26 cellular contexts compared by ENCODE assay signal in the genomic region with DNA sequence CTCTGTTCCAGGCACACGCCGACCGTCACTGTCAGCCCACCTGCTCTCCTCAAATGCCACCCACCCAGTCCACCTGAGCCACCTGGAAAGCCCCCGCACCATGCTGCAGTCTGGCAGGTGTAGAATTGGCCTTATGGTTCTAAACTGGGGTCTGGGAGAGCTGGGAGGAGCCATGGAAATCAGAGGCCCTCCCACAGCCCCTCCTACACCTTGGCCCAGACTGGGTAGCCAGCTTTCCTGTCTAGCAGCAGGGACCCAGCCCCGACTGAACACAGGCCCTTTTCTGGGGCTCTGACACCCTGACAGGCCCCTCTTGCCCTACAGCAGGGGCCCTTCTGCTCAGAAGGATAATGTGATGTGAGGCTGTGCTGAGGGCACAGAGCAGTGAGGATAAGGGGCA. TPM values are rescaled to one million over a fixed set of nuclear protein-coding genes. Genes with fewer than 3 reads are reported as not detected.
DNase-seq lines count a peak whose midpoint lies in the region; TF ChIP-seq lines count a peak whose summit lies in the region.
"Had no signal": no experiment of that assay in that cellular context is flagged by ENCODE, and none has a peak within 500 bp of the region (broad histone marks: within the 10 kb centered on the region; RNA-seq: fewer than 3 reads in every experiment).

No MANE protein-coding gene starts in this region.

- DNase-seq in WERI-Rb-1 (peak; percentile 37), iPS-NIHi11 (ENCODE audit: low spot score) (peak; percentile 30), posterior vena cava (ENCODE audit: low spot score) (peak; percentile 41), hepatocyte (ENCODE audit: low spot score) (no peak), NK-92 (lab: John Stamatoyannopoulos, UW; ENCODE audit: unreplicated experiment) (no peak)
- no peak for DNase-seq in activated CD4-positive, alpha-beta T cell treated with anti-CD3 and anti-CD28 coated beads, Interleukin-2, amount 50 U/mL, for 1 hour
- DNase-seq: AML-193; C1 segment of cervical spinal cord; Caco-2; CD4-positive, alpha-beta memory T cell; GM23248; HCEC 1CT; IMR-90; KG1; MG63; NCI-H1105 treated with DMSO at 0.1 percent for 48 hours; NCI-H146; NCI-H1930; NCI-H446 treated with DMSO at 0.1 percent for 48 hours; NCI-H526 had no signal

- no peak overlapping the region for H3K4me3 ChIP-seq in BLaER1
- H3K4me3 ChIP-seq in WERI-Rb-1 (ENCODE audit: low read depth, low read length), result no peak overlapping the region
- no peak overlapping the region for H3K4me3 ChIP-seq in hepatocyte
- H3K4me3 ChIP-seq: GM23248, MG63, SJSA1 had no signal

- WGBS in hepatocyte (ENCODE audit: low lambda C conversion rate, missing lambda C conversion rate), result 81% methylated on average over 5 of the region's 5 CpGs

- intact Hi-C loops in posterior vena cava (cut with DNase I), result no loop called here

- no peak overlapping the region for H2AFZ ChIP-seq in hepatocyte
- H2AFZ ChIP-seq: GM23248 had no signal

- H4K20me1 ChIP-seq in BLaER1 (peaks cover 98% of the 10 kb centered on the region), hepatocyte (ENCODE audit: insufficient read depth, poor library complexity, severe bottlenecking) (no peaks in the 10 kb centered on the region)

- H3K4me2 ChIP-seq in BLaER1, result 0 out of 2 replicates have a peak overlapping the region, but pooled peaks have one; percentile 20
- no peak overlapping the region for H3K4me2 ChIP-seq in hepatocyte

- H3K9me2 ChIP-seq in hepatocyte (replicated peaks; ENCODE audit: insufficient read depth), result no peaks in the 10 kb centered on the region

- no peak overlapping the region for H3K9ac ChIP-seq in BLaER1
- H3K9ac ChIP-seq: GM23248 had no signal

- H3K36me3 ChIP-seq in BLaER1 (peaks cover 18% of the 10 kb centered on the region; the same call in 1 of the 2 replicates), WERI-Rb-1 (peaks cover 12% of the 10 kb centered on the region), hepatocyte (replicated peaks; ENCODE audit: insufficient read depth, low read depth) (no peaks in the 10 kb centered on the region)
- H3K36me3 ChIP-seq: MG63, SJSA1 had no signal

- peaks cover 22% of the 10 kb centered on the region for H3K4me1 ChIP-seq in BLaER1
- H3K4me1 ChIP-seq in hepatocyte (ENCODE audit: insufficient read depth), result no peaks in the 10 kb centered on the region
- H3K4me1 ChIP-seq: Caco-2, SJSA1 had no signal

- H3K27ac ChIP-seq in BLaER1, result no peak overlapping the region; the same call in 1 of the 2 replicates
- 0 out of 2 replicates have a peak overlapping the region, but pooled peaks have one; percentile 15 for H3K27ac ChIP-seq in WERI-Rb-1
- H3K27ac ChIP-seq in hepatocyte, result no peak overlapping the region
- H3K27ac ChIP-seq: GM23248, SJSA1 had no signal

- H3K27me3 ChIP-seq in BLaER1, result no peaks in the 10 kb centered on the region
- H3K27me3 ChIP-seq in WERI-Rb-1 (ENCODE audit: insufficient read depth, low read depth, severe bottlenecking), result no peaks in the 10 kb centered on the region
- H3K27me3 ChIP-seq in hepatocyte, result peaks cover 13% of the 10 kb centered on the region
- H3K27me3 ChIP-seq: MG63, SJSA1 had no signal

- no peaks in the 10 kb centered on the region for H3K79me2 ChIP-seq in hepatocyte

- TF ChIP-seq CTCF in WERI-Rb-1 (IDR thresholded peaks at IDR 0.05; ENCODE audit: low read depth, low read length) (no peak), hepatocyte (IDR thresholded peaks at IDR 0.05; ENCODE audit: poor library complexity) (no peak)

- H3K9me3 ChIP-seq in BLaER1, result no peaks in the 10 kb centered on the region
- no peaks in the 10 kb centered on the region for H3K9me3 ChIP-seq in WERI-Rb-1 (ENCODE audit: severe bottlenecking)
- no peaks in the 10 kb centered on the region for H3K9me3 ChIP-seq in hepatocyte (ENCODE audit: low read depth)
- H3K9me3 ChIP-seq: Caco-2, MG63, SJSA1 had no signal

RNA-seq across cellular contexts. Expression of gene LRFN2, which starts 31.1 kb away (rescaled TPM):
- total RNA-seq in posterior vena cava (not detected), hepatocyte (0.12 and 0.33 TPM in 2 replicates)
- 0.47 and 0.54 TPM in 2 replicates for polyA plus RNA-seq in hepatocyte
- total RNA-seq: A172; Caco-2; CD4-positive, alpha-beta memory T cell; GM23248; IMR-90; Right ventricle myocardium inferior; RPMI7951; SJSA1 had no signal
- polyA plus RNA-seq: AG04450, GM23248, IMR-90 had no signal

Comparison
In these comparisons a context has a peak if more than half of its experiments do, and no peak if none do; other contexts are left out.
1. DNase-seq: peak in WERI-Rb-1 (single experiment), iPS-NIHi11 (single experiment) and posterior vena cava (single experiment); none in hepatocyte (single experiment), activated CD4-positive, alpha-beta T cell treated with anti-CD3 and anti-CD28 coated beads, Interleukin-2, amount 50 U/mL, for 1 hour (single experiment) and NK-92 (single experiment).